8 cellular contexts compared by ENCODE assay signal in the genomic region with DNA sequence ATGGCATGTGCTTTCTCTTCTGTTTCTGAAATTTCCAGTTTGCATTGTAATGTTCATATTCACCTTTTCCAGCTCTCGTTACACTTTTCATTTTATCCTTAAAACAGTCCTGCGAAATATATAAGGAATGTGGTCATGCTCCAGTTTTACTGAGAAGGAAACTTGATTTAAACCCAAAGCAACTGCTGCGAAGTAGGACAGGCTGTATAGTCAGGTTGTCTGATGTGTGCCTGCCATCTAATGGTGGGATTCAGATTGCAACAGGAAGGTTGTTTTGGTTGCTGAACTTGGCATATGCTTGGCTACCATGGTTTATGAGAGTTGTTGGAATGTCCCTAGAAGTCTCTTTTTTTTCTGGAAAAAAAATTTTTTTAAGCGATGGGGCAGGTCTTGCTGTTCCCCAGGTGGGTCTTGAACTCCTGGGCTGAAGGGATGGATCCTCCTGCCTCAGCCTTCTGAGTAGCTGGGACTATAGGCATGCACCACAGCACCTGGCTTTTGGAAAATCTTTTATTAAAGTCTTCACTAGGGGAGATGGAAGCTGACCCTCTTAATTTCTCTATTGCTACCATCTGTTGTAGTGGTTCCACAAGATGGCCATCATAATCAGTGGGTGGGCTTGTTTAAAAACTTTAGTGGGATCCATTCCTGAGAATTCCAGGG.
DNase-seq lines count a peak whose midpoint lies in the region; ATAC-seq lines count a peak whose summit lies in the region.

No MANE protein-coding gene starts in this region.

- H3K27ac ChIP-seq in mesenchymal stem cell (ENCODE audit: low read length, poor library complexity, severe bottlenecking), result no peak overlapping the region

- H3K4ac ChIP-seq in mesenchymal stem cell (ENCODE audit: low read depth in 1 of 2, low read length in 2 of 2), result no peak overlapping the region

- H2BK12ac ChIP-seq in mesenchymal stem cell (ENCODE audit: low read length in 2 of 2), result no peak overlapping the region

- H3K4me1 ChIP-seq in mesenchymal stem cell (ENCODE audit: control insufficient read depth, insufficient read depth, low read depth, low read length), result peaks cover 5% of the 10 kb centered on the region

- H3K4me3 ChIP-seq in mesenchymal stem cell (ENCODE audit: insufficient read depth in 1 of 2, low read depth in 1 of 2, low read length in 2 of 2), result no peak overlapping the region

- no peak overlapping the region for H3K14ac ChIP-seq in mesenchymal stem cell (ENCODE audit: low read length in 2 of 2)

- H3K18ac ChIP-seq in mesenchymal stem cell (ENCODE audit: low read depth in 1 of 2, low read length in 2 of 2), result no peak overlapping the region

- no peaks in the 10 kb centered on the region for H3K27me3 ChIP-seq in mesenchymal stem cell (ENCODE audit: control insufficient read depth in 1 of 2, insufficient read depth in 1 of 2, low read length in 2 of 2)

- H2AFZ ChIP-seq in mesenchymal stem cell (ENCODE audit: low read depth, low read length), result no peak overlapping the region

- no peak overlapping the region for H3K23ac ChIP-seq in mesenchymal stem cell (ENCODE audit: low read length in 2 of 2)

- H4K8ac ChIP-seq in mesenchymal stem cell (ENCODE audit: low read length), result no peak overlapping the region

- 24% methylated on average over 3 of the region's 4 CpGs for WGBS in mesenchymal stem cell

- peaks cover 16 to 29% of the 10 kb centered on the region in 2 experiments for H3K36me3 ChIP-seq in mesenchymal stem cell (ENCODE audit: control insufficient read depth in 1 of 2, insufficient read depth in 2 of 2, low read depth in 1 of 2, low read length in 2 of 2)

- no peak overlapping the region for H2BK15ac ChIP-seq in mesenchymal stem cell (ENCODE audit: low read depth, poor library complexity, severe bottlenecking)

- H3K4me2 ChIP-seq in mesenchymal stem cell (ENCODE audit: low read length, poor library complexity, severe bottlenecking), result no peak overlapping the region

- H2AK5ac ChIP-seq in mesenchymal stem cell (ENCODE audit: low read length, severe bottlenecking), result no peak overlapping the region

- H3K79me1 ChIP-seq in mesenchymal stem cell (replicated peaks; ENCODE audit: low read length, poor library complexity, severe bottlenecking), result peaks cover 16% of the 10 kb centered on the region

- no peak overlapping the region for H2BK5ac ChIP-seq in mesenchymal stem cell (ENCODE audit: low read depth, low read length, poor library complexity, severe bottlenecking)

- no peak overlapping the region for H4K91ac ChIP-seq in mesenchymal stem cell (ENCODE audit: low read length)

- ATAC-seq in GM19351 (IDR thresholded peaks at IDR 0.05; ENCODE audit: unreplicated experiment) (peak; percentile 89), HG03439 (IDR thresholded peaks at IDR 0.05; ENCODE audit: unreplicated experiment) (peak; percentile 85)

- H3K9ac ChIP-seq in mesenchymal stem cell (ENCODE audit: low read length), result peak overlapping the region; percentile 23

- H3K9me3 ChIP-seq in mesenchymal stem cell (ENCODE audit: control insufficient read depth, low read length), result no peaks in the 10 kb centered on the region

- DNase-seq in CMK (ENCODE audit: low read depth) (peak; percentile 40), NCI-H69 (lab: John Stamatoyannopoulos, UW) (peak; percentile 71), mesenchymal stem cell (peak; percentile 84)
- DNase-seq in activated CD4-positive, alpha-beta T cell treated with anti-CD3 and anti-CD28 coated beads, Interleukin-2, amount 50 U/mL, for 24 hours (ENCODE audit: low read depth in 1 of 2, low spot score in 1 of 2), result peak; percentile 15 to 52
- peak; percentile 41 for DNase-seq in effector CD8-positive, alpha-beta T cell (lab: John Stamatoyannopoulos, UW)
- peak; percentile 10 to 30 for DNase-seq in stimulated activated CD8-positive, alpha-beta memory T cell treated with anti-CD3 and anti-CD28 coated beads, Interleukin-7, amount 100 ng/mL, for 1 hour (ENCODE audit: low read depth in 2 of 2)

- no peak overlapping the region for H2BK120ac ChIP-seq in mesenchymal stem cell (ENCODE audit: low read depth, low read length)

Comparison
In these comparisons a context has a peak if more than half of its experiments do, and no peak if none do; other contexts are left out.
1. DNase-seq: peak in every context shown above with its lines; median percentile 84 in mesenchymal stem cell; 71 in NCI-H69; 41 in effector CD8-positive, alpha-beta T cell; 40 in CMK; 34 in activated CD4-positive, alpha-beta T cell treated with anti-CD3 and anti-CD28 coated beads, Interleukin-2, amount 50 U/mL, for 24 hours; 20 in stimulated activated CD8-positive, alpha-beta memory T cell treated with anti-CD3 and anti-CD28 coated beads, Interleukin-7, amount 100 ng/mL, for 1 hour.